In the genomic region with DNA sequence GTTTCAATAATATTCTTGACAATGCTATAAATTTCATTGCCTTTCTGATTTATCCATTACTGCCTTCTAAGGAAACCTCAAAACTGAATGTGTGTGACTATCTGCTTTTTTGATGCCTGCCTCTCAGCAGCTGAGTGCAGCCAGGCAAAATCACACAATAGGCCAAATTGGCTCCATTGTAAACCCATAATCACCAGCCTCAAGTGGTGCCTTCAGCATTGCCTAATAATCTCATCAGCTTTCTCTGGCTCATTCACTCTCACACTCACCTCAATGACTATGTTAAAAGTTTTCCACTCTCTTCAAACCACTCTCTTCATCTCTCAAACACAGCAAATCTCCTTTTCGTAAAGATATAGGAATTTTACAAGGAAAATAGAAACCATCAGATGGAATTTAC, we compare ENCODE assay signal across 18 cellular contexts.
"Had no signal": no experiment of that assay in that cellular context is flagged by ENCODE, and none has a peak within 500 bp of the region (broad histone marks: within the 10 kb centered on the region; RNA-seq: fewer than 3 reads in every experiment).

No MANE protein-coding gene starts in this region.

- H3K27ac ChIP-seq: adrenal gland, cardiac muscle cell, skin epidermis, tibial artery, uterus had no signal

- ATAC-seq: activated CD8-positive, alpha-beta T cell treated with anti-CD3 and anti-CD28 coated beads, Interleukin-2, amount 10 ng/mL, durations not matched to agents 7 days and 5 days; left lobe of liver; mucosa of descending colon; naive thymus-derived CD4-positive, alpha-beta T cell had no signal

- H3K36me3 ChIP-seq: adrenal gland, cardiac muscle cell, tibial artery, uterus had no signal

- H3K27me3 ChIP-seq: adrenal gland, cardiac muscle cell, tibial artery, uterus had no signal

- H3K4me1 ChIP-seq: adrenal gland, tibial artery, uterus had no signal

- DNase-seq: activated B cell treated with CpG ODN at 0.5 μM for 24 hours; activated CD4-positive, alpha-beta T cell treated with anti-CD3 and anti-CD28 coated beads for 48 hours; activated CD8-positive, alpha-beta memory T cell treated with anti-CD3 and anti-CD28 coated beads, Interleukin-2, amount 50 U/mL, for 4 hours; activated CD8-positive, alpha-beta T cell treated with anti-CD3 and anti-CD28 coated beads, Interleukin-2, amount 10 ng/mL, durations not matched to agents 7 days and 5 days; activated effector memory CD4-positive, alpha-beta T cell treated with anti-CD3 and anti-CD28 coated beads, Interleukin-2, amount 50 U/mL, for 16 hours; activated T-cell treated with anti-CD3 and anti-CD28 coated beads, Interleukin-2, amount 50 U/mL, for 48 hours; adrenal gland; hippocampal formation; mucosa of descending colon; naive thymus-derived CD4-positive, alpha-beta T cell; stimulated activated CD4-positive, alpha-beta T cell treated with anti-CD3 and anti-CD28 coated beads, Interleukin-15, amount 100 ng/mL, for 24 hours; stimulated activated CD4-positive, alpha-beta T cell treated with anti-CD3 and anti-CD28 coated beads, Interleukin-4, amount 100 ng/mL, for 1 hour; stimulated activated naive CD4-positive, alpha-beta T cell; tibial artery; uterus had no signal

- H3K9me3 ChIP-seq: adrenal gland, mucosa of descending colon, tibial artery, uterus had no signal

- H3K4me3 ChIP-seq: adrenal gland, cardiac muscle cell, mucosa of descending colon, skin epidermis, tibial artery, uterus had no signal
